Comparison of ENCODE assay signal across 38 cellular contexts in the genomic region with DNA sequence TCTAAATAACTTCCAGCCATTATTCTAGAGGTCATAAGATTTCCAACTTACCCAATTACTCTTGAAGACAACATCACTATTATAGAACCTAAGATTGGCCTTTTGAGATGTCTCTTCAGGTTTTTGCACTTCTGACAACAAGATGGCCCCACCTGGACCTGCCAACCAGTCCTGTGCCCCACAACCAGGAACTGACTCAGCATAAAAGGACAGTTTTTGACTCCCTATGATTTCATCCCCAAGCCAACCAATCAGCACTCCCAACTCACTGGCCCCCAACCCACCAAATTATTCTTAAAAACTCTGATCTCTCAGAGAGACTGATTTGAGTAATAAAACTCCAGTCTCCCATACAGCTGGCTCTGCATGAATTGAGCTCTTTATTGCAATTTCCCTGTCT.
"Had no signal": no experiment of that assay in that cellular context is flagged by ENCODE, and none has a peak within 500 bp of the region (broad histone marks: within the 10 kb centered on the region; RNA-seq: fewer than 3 reads in every experiment).

No MANE protein-coding gene starts in this region.

- ATAC-seq: activated naive CD8-positive, alpha-beta T cell treated with anti-CD3 and anti-CD28 coated beads, Interleukin-2, amount 50 U/mL, for 24 hours; activated T-cell treated with anti-CD3 and anti-CD28 coated beads, Interleukin-2, amount 50 U/mL, for 4 hours; activated T-cell treated with anti-CD3 and anti-CD28 coated beads, Interleukin-2, amount 50 U/mL, for 72 hours; activated T-helper 17 cell treated with anti-CD3 and anti-CD28 coated beads, Interleukin-2, amount 50 U/mL, for 72 hours had no signal

- H3K36me3 ChIP-seq: ascending aorta, colonic mucosa had no signal

- FAIRE-seq: bronchial epithelial cell, TTC549 had no signal

- H3K4me1 Mint-ChIP-seq: activated B cell treated with CpG ODN at 0.5 μM for 24 hours; activated CD4-positive, alpha-beta T cell treated with anti-CD3 and anti-CD28 coated beads, Interleukin-2, amount 10 ng/mL, durations not matched to agents 24 days and 14 days had no signal

- H3K4me1 ChIP-seq: ascending aorta, colonic mucosa had no signal

- H3K4me3 ChIP-seq: ascending aorta, cardiac muscle cell, colonic mucosa had no signal

- H3K4me3 Mint-ChIP-seq: activated B cell treated with CpG ODN at 0.5 μM for 24 hours; activated CD4-positive, alpha-beta memory T cell treated with anti-CD3 and anti-CD28 coated beads for 36 hours; activated CD4-positive, alpha-beta T cell treated with anti-CD3 and anti-CD28 coated beads, Interleukin-2, amount 10 ng/mL, durations not matched to agents 24 days and 14 days; activated naive CD4-positive, alpha-beta T cell treated with anti-CD3 and anti-CD28 coated beads, Interleukin-2, amount 10 ng/mL, durations not matched to agents 7 days and 5 days; activated naive CD4-positive, alpha-beta T cell treated with anti-CD3 and anti-CD28 coated beads, Interleukin-2, amount 50 U/mL, for 24 hours; activated naive CD8-positive, alpha-beta T cell; activated naive CD8-positive, alpha-beta T cell treated with anti-CD3 and anti-CD28 coated beads, Interleukin-2, amount 10 ng/mL, durations not matched to agents 7 days and 5 days; activated naive CD8-positive, alpha-beta T cell treated with anti-CD3 and anti-CD28 coated beads, Interleukin-2, amount 50 U/mL, for 24 hours; activated T-cell treated with anti-CD3 and anti-CD28 coated beads, Interleukin-2, amount 50 U/mL, for 4 hours; activated T-cell treated with anti-CD3 and anti-CD28 coated beads, Interleukin-2, amount 50 U/mL, for 72 hours; activated T-helper 1 cell treated with anti-CD3 and anti-CD28 coated beads, Interleukin-12 subunit alpha, Interleukin-12 subunit beta, Interleukin-2, Interleukin-4 antibody, amounts not matched to agents 30 ng/mL and 10 ng/mL and 1 ng/mL, durations not matched to agents 14 hours and 24 hours and 36 hours; activated T-helper 17 cell treated with anti-CD3 and anti-CD28 coated beads, Interleukin-2, amount 50 U/mL, for 72 hours; brain; central memory CD8-positive, alpha-beta T cell; T-helper 1 cell treated with Interleukin-12 subunit alpha and Interleukin-12 subunit beta and Interleukin-4 antibody, amounts not matched to agents 30 μg/mL and 1 μg/mL, for 36 hours; T-helper 2 cell treated with Interferon-gamma antibody and Interleukin-4, amounts not matched to agents 5 μg/mL and 100 μg/mL, for 36 hours had no signal

- H3K9me3 Mint-ChIP-seq: activated CD4-positive, alpha-beta T cell treated with anti-CD3 and anti-CD28 coated beads, Interleukin-2, amount 10 ng/mL, durations not matched to agents 24 days and 14 days; activated naive CD4-positive, alpha-beta T cell treated with anti-CD3 and anti-CD28 coated beads, Interleukin-2, amount 10 ng/mL, durations not matched to agents 7 days and 5 days; activated naive CD4-positive, alpha-beta T cell treated with anti-CD3 and anti-CD28 coated beads, Interleukin-2, amount 50 U/mL, for 24 hours; activated naive CD8-positive, alpha-beta T cell treated with anti-CD3 and anti-CD28 coated beads, Interleukin-2, amount 50 U/mL, for 24 hours; activated T-cell treated with anti-CD3 and anti-CD28 coated beads, Interleukin-2, amount 50 U/mL, for 4 hours; activated T-helper 1 cell treated with anti-CD3 and anti-CD28 coated beads, Interleukin-12 subunit alpha, Interleukin-12 subunit beta, Interleukin-2, Interleukin-4 antibody, amounts not matched to agents 30 ng/mL and 10 ng/mL and 1 ng/mL, durations not matched to agents 14 hours and 24 hours and 36 hours; activated T-helper 17 cell treated with anti-CD3 and anti-CD28 coated beads, Interleukin-2, amount 50 U/mL, for 72 hours; central memory CD8-positive, alpha-beta T cell; T-helper 1 cell treated with Interleukin-12 subunit alpha and Interleukin-12 subunit beta and Interleukin-4 antibody, amounts not matched to agents 30 μg/mL and 1 μg/mL, for 36 hours; T-helper 2 cell treated with Interferon-gamma antibody and Interleukin-4, amounts not matched to agents 5 μg/mL and 100 μg/mL, for 36 hours had no signal

- H3K27me3 Mint-ChIP-seq: activated CD4-positive, alpha-beta memory T cell treated with anti-CD3 and anti-CD28 coated beads for 36 hours; activated naive CD4-positive, alpha-beta T cell treated with anti-CD3 and anti-CD28 coated beads, Interleukin-2, amount 10 ng/mL, durations not matched to agents 7 days and 5 days; activated naive CD4-positive, alpha-beta T cell treated with anti-CD3 and anti-CD28 coated beads, Interleukin-2, amount 50 U/mL, for 24 hours; activated naive CD8-positive, alpha-beta T cell; activated naive CD8-positive, alpha-beta T cell treated with anti-CD3 and anti-CD28 coated beads, Interleukin-2, amount 10 ng/mL, durations not matched to agents 7 days and 5 days; activated naive CD8-positive, alpha-beta T cell treated with anti-CD3 and anti-CD28 coated beads, Interleukin-2, amount 50 U/mL, for 24 hours; activated T-helper 17 cell treated with anti-CD3 and anti-CD28 coated beads, Interleukin-2, amount 50 U/mL, for 72 hours had no signal

- H3K36me3 Mint-ChIP-seq: activated CD4-positive, alpha-beta memory T cell treated with anti-CD3 and anti-CD28 coated beads for 36 hours; activated naive CD4-positive, alpha-beta T cell treated with anti-CD3 and anti-CD28 coated beads, Interleukin-2, amount 10 ng/mL, durations not matched to agents 7 days and 5 days; activated naive CD4-positive, alpha-beta T cell treated with anti-CD3 and anti-CD28 coated beads, Interleukin-2, amount 50 U/mL, for 24 hours; brain had no signal

- H3K9me3 ChIP-seq: ascending aorta, colonic mucosa had no signal

- H3K27me3 ChIP-seq: ascending aorta, cardiac muscle cell, colonic mucosa had no signal

- DNase-seq: activated B cell treated with CpG ODN at 0.5 μM for 24 hours; activated CD4-positive, alpha-beta memory T cell treated with anti-CD3 and anti-CD28 coated beads for 36 hours; activated CD4-positive, alpha-beta T cell treated with anti-CD3 and anti-CD28 coated beads for 4 hours; activated CD4-positive, alpha-beta T cell treated with anti-CD3 and anti-CD28 coated beads, Interleukin-2, amount 10 ng/mL, durations not matched to agents 24 days and 14 days; activated CD4-positive, alpha-beta T cell treated with anti-CD3 and anti-CD28 coated beads, Interleukin-2, amount 50 U/mL, for 1 hour; activated CD4-positive, alpha-beta T cell treated with anti-CD3 and anti-CD28 coated beads, Interleukin-2, amount 50 U/mL, for 4 hours; activated CD4-positive, CD25-positive, alpha-beta regulatory T cell treated with anti-CD3 and anti-CD28 coated beads, Interleukin-2, amount 50 U/mL, for 72 hours; activated CD8-positive, alpha-beta memory T cell treated with anti-CD3 and anti-CD28 coated beads, Interleukin-2, amount 50 U/mL, for 4 hours; activated effector memory CD4-positive, alpha-beta T cell treated with anti-CD3 and anti-CD28 coated beads, Interleukin-2, amount 50 U/mL, for 16 hours; activated gamma-delta T cell treated with Interleukin-2 at 50 U/mL for 16 hours; activated naive CD4-positive, alpha-beta T cell treated with anti-CD3 and anti-CD28 coated beads, Interleukin-2, amount 10 ng/mL, durations not matched to agents 7 days and 5 days; activated naive CD4-positive, alpha-beta T cell treated with Interleukin-2 at 50 U/mL for 16 hours; activated naive CD8-positive, alpha-beta T cell treated with anti-CD3 and anti-CD28 coated beads, Interleukin-2, amount 10 ng/mL, durations not matched to agents 7 days and 5 days; activated naive CD8-positive, alpha-beta T cell treated with anti-CD3 and anti-CD28 coated beads, Interleukin-2, amount 50 U/mL, for 24 hours; activated T-cell treated with anti-CD3 and anti-CD28 coated beads for 4 hours; activated T-cell treated with anti-CD3 and anti-CD28 coated beads, Interleukin-2, amount 50 U/mL, for 1 hour; activated T-cell treated with anti-CD3 and anti-CD28 coated beads, Interleukin-2, amount 50 U/mL, for 4 hours; activated T-cell treated with anti-CD3 and anti-CD28 coated beads, Interleukin-2, amount 50 U/mL, for 72 hours; amygdala; anterior cingulate cortex; caudate nucleus; cerebellar nuclear complex; colonic mucosa; T-helper 2 cell; T-helper 9 cell had no signal

- H3K27ac Mint-ChIP-seq: activated B cell treated with CpG ODN at 0.5 μM for 24 hours; activated CD4-positive, alpha-beta memory T cell treated with anti-CD3 and anti-CD28 coated beads for 36 hours; activated CD4-positive, alpha-beta T cell treated with anti-CD3 and anti-CD28 coated beads, Interleukin-2, amount 10 ng/mL, durations not matched to agents 24 days and 14 days; activated naive CD4-positive, alpha-beta T cell treated with anti-CD3 and anti-CD28 coated beads, Interleukin-2, amount 10 ng/mL, durations not matched to agents 7 days and 5 days; activated naive CD4-positive, alpha-beta T cell treated with anti-CD3 and anti-CD28 coated beads, Interleukin-2, amount 50 U/mL, for 24 hours; activated naive CD8-positive, alpha-beta T cell; activated naive CD8-positive, alpha-beta T cell treated with anti-CD3 and anti-CD28 coated beads, Interleukin-2, amount 10 ng/mL, durations not matched to agents 7 days and 5 days; activated naive CD8-positive, alpha-beta T cell treated with anti-CD3 and anti-CD28 coated beads, Interleukin-2, amount 50 U/mL, for 24 hours; activated T-cell treated with anti-CD3 and anti-CD28 coated beads, Interleukin-2, amount 50 U/mL, for 72 hours; activated T-helper 1 cell treated with anti-CD3 and anti-CD28 coated beads, Interleukin-12 subunit alpha, Interleukin-12 subunit beta, Interleukin-2, Interleukin-4 antibody, amounts not matched to agents 30 ng/mL and 10 ng/mL and 1 ng/mL, durations not matched to agents 14 hours and 24 hours and 36 hours; activated T-helper 17 cell treated with anti-CD3 and anti-CD28 coated beads, Interleukin-2, amount 50 U/mL, for 72 hours; brain; T-helper 1 cell treated with Interleukin-12 subunit alpha and Interleukin-12 subunit beta and Interleukin-4 antibody, amounts not matched to agents 30 μg/mL and 1 μg/mL, for 36 hours; T-helper 2 cell treated with Interferon-gamma antibody and Interleukin-4, amounts not matched to agents 5 μg/mL and 100 μg/mL, for 36 hours had no signal

- H3K27ac ChIP-seq: ascending aorta, cardiac muscle cell, colonic mucosa, VCaP had no signal
